ENCODE assay signal across 10 cellular contexts in genomic region chr17:7745748-7746470, GRCh38. TPM values are rescaled to one million over a fixed set of nuclear protein-coding genes. Genes with fewer than 3 reads are reported as not detected.
DNase-seq lines count a peak whose midpoint lies in the region; ATAC-seq, FAIRE-seq and TF ChIP-seq lines count a peak whose summit lies in the region.
"Had no signal": no experiment of that assay in that cellular context is flagged by ENCODE, and none has a peak within 500 bp of the region (broad histone marks: within the 10 kb centered on the region; RNA-seq: fewer than 3 reads in every experiment).

No MANE protein-coding gene starts in this region.

- no peak for TF ChIP-seq POLR2A in endothelial cell of umbilical vein (IDR thresholded peaks at IDR 0.05; ENCODE audit: low read depth, low read length)

- peaks cover 17% of the 10 kb centered on the region for H3K4me1 ChIP-seq in endothelial cell of umbilical vein (ENCODE audit: control insufficient read depth, extremely low read depth, insufficient read depth, low read length)
- no peaks in the 10 kb centered on the region for H3K4me1 ChIP-seq in MM.1S (ENCODE audit: low read length)

- BruUV-seq in endothelial cell of umbilical vein (replicated peaks; lab: Mats Ljungman, UMichigan), result no TSS peak

- H3K27me3 Mint-ChIP-seq in activated naive CD8-positive, alpha-beta T cell treated with anti-CD3 and anti-CD28 coated beads for 36 hours, result peaks cover 13% of the 10 kb centered on the region

- no peaks in the 10 kb centered on the region for H3F3A ChIP-seq in MM.1S (ENCODE audit: insufficient read depth, low read length)

- H3K4me2 ChIP-seq in endothelial cell of umbilical vein (ENCODE audit: insufficient read depth, low read length), result peak overlapping the region; percentile 79
- no peak overlapping the region for H3K4me2 ChIP-seq in MM.1S (ENCODE audit: low read depth, low read length)

- no peaks in the 10 kb centered on the region for H3K9me3 Mint-ChIP-seq in activated naive CD8-positive, alpha-beta T cell treated with anti-CD3 and anti-CD28 coated beads for 36 hours
- H3K9me3 Mint-ChIP-seq: activated naive CD4-positive, alpha-beta T cell treated with anti-CD3 and anti-CD28 coated beads, Interleukin-2, amount 50 U/mL, for 24 hours had no signal

- H4K20me1 ChIP-seq in endothelial cell of umbilical vein (replicated peaks; ENCODE audit: control insufficient read depth, extremely low read depth, insufficient read depth, low read length) (no peaks in the 10 kb centered on the region), MM.1S (ENCODE audit: insufficient read depth, low read length) (no peaks in the 10 kb centered on the region)

- H3K36me3 ChIP-seq in endothelial cell of umbilical vein (ENCODE audit: control insufficient read depth in 2 of 2, extremely low read depth in 1 of 2, insufficient read depth in 2 of 2, low read length in 2 of 2) (no peaks in the 10 kb centered on the region), MM.1S (replicated peaks; ENCODE audit: insufficient read depth, low read length) (no peaks in the 10 kb centered on the region)

- H3K79me2 ChIP-seq in endothelial cell of umbilical vein (ENCODE audit: control insufficient read depth, insufficient read depth, low read length) (no peaks in the 10 kb centered on the region), MM.1S (ENCODE audit: low read length) (no peaks in the 10 kb centered on the region)

- no peaks in the 10 kb centered on the region for H3K4me1 Mint-ChIP-seq in activated naive CD8-positive, alpha-beta T cell treated with anti-CD3 and anti-CD28 coated beads for 36 hours
- H3K4me1 Mint-ChIP-seq: activated naive CD4-positive, alpha-beta T cell treated with anti-CD3 and anti-CD28 coated beads, Interleukin-2, amount 50 U/mL, for 24 hours had no signal

- H3K27me3 ChIP-seq in endothelial cell of umbilical vein (ENCODE audit: control insufficient read depth in 2 of 2, insufficient read depth in 2 of 2, low read length in 2 of 2) (peaks cover 0 to under 1% of the 10 kb centered on the region in 2 experiments), MM.1S (replicated peaks; ENCODE audit: insufficient read depth, low read length) (peaks cover 70% of the 10 kb centered on the region)

- H3K27ac ChIP-seq in endothelial cell of umbilical vein (ENCODE audit: insufficient read depth, low read depth, low read length) (peak overlapping the region; percentile 58), MM.1S (ENCODE audit: low read length) (no peak overlapping the region)

- no peaks in the 10 kb centered on the region for H3K9me1 ChIP-seq in endothelial cell of umbilical vein (replicated peaks; ENCODE audit: control insufficient read depth, extremely low read depth, insufficient read depth, low read length)

- H2AFZ ChIP-seq in endothelial cell of umbilical vein (ENCODE audit: low read depth, low read length), result no peak overlapping the region
- H2AFZ ChIP-seq in MM.1S (ENCODE audit: low read length), result no peak overlapping the region

- CTCF ChIA-PET in endothelial cell of umbilical vein (lab: Charles Lee), result interaction anchor here (0.6 to 9.7 kb wide), 8 partner anchors 10 to 312 kb away, joined by 3 to 236 read pairs (median 4); no protein-coding TSS in a partner anchor

- H3K9ac ChIP-seq in endothelial cell of umbilical vein (replicated peaks; ENCODE audit: extremely low read depth, insufficient read depth, low read length), result no peak overlapping the region
- H3K9ac ChIP-seq in MM.1S (ENCODE audit: low read length), result no peak overlapping the region

- POLR2A ChIA-PET in endothelial cell of umbilical vein (lab: Charles Lee), result no interaction called here

- H3K9me2 ChIP-seq in MM.1S (replicated peaks; ENCODE audit: insufficient read depth, low read length), result no peaks in the 10 kb centered on the region

- peak in 1 of 2 donors; percentile 18 for TF ChIP-seq CTCF in endothelial cell of umbilical vein (IDR thresholded peaks at IDR 0.05; ENCODE audit: extremely low read depth in 1 of 2, insufficient read depth in 1 of 2, low read depth in 1 of 2, low read length in 2 of 2)
- no peak for TF ChIP-seq CTCF in MM.1S (IDR thresholded peaks at IDR 0.05; ENCODE audit: low read length)

- intact Hi-C loops in endothelial cell of umbilical vein (cut with micrococcal nuclease), result no loop called here

- no peak for ATAC-seq in HG03354 (IDR thresholded peaks at IDR 0.05; ENCODE audit: poor library complexity, severe bottlenecking, unreplicated experiment)

- DNase-seq in H4 (ENCODE audit: low spot score), result peak; percentile 88
- peak; percentile 82 for DNase-seq in OCI-M1 (lab: John Stamatoyannopoulos, UW)
- peak; percentile 98 for DNase-seq in endothelial cell of umbilical vein (ENCODE audit: low read depth, low spot score)
- DNase-seq in renal cortical epithelial cell (ENCODE audit: low read depth), result peak; percentile 93
- DNase-seq in hippocampal formation (lab: John Stamatoyannopoulos, UW), result no peak
- no peak for DNase-seq in MM.1S
- DNase-seq in activated naive CD8-positive, alpha-beta T cell treated with anti-CD3 and anti-CD28 coated beads for 36 hours, result no peak
- DNase-seq: kidney had no signal

- peak; percentile 97 for FAIRE-seq in endothelial cell of umbilical vein (lab: Jason Lieb, UNC)
- FAIRE-seq: kidney had no signal

- H3K4me3 Mint-ChIP-seq in activated naive CD8-positive, alpha-beta T cell treated with anti-CD3 and anti-CD28 coated beads for 36 hours, result no peak overlapping the region
- H3K4me3 Mint-ChIP-seq: activated naive CD4-positive, alpha-beta T cell treated with anti-CD3 and anti-CD28 coated beads, Interleukin-2, amount 50 U/mL, for 24 hours had no signal

- H3K4me3 ChIP-seq in endothelial cell of umbilical vein (replicated peaks in 1 of 3; ENCODE audit: insufficient read depth in 1 of 3, low read depth in 1 of 3, low read length in 3 of 3), result no peak overlapping the region
- no peak overlapping the region for H3K4me3 ChIP-seq in MM.1S (ENCODE audit: low read length)

- no peaks in the 10 kb centered on the region for H3K36me3 Mint-ChIP-seq in activated naive CD8-positive, alpha-beta T cell treated with anti-CD3 and anti-CD28 coated beads for 36 hours
- H3K36me3 Mint-ChIP-seq: activated naive CD4-positive, alpha-beta T cell treated with anti-CD3 and anti-CD28 coated beads, Interleukin-2, amount 50 U/mL, for 24 hours had no signal

- dilution Hi-C loops in endothelial cell of umbilical vein (cut with MboI; ENCODE audit: extremely low pct_ligation_motif_present, low sequenced_read_pairs), result no loop called here

- H3K9me3 ChIP-seq in endothelial cell of umbilical vein (replicated peaks; ENCODE audit: control insufficient read depth, insufficient read depth, low read length) (no peaks in the 10 kb centered on the region), MM.1S (replicated peaks; ENCODE audit: insufficient read depth, low read length) (no peaks in the 10 kb centered on the region)

- no peak overlapping the region for H3K27ac Mint-ChIP-seq in activated naive CD8-positive, alpha-beta T cell treated with anti-CD3 and anti-CD28 coated beads for 36 hours
- H3K27ac Mint-ChIP-seq: activated naive CD4-positive, alpha-beta T cell treated with anti-CD3 and anti-CD28 coated beads, Interleukin-2, amount 50 U/mL, for 24 hours had no signal

RNA-seq across cellular contexts. Expression of gene DNAH2, which starts 28.4 kb away (rescaled TPM):
- total RNA-seq in H4 (2014; rRNA removed; shearing (Covaris generic)), result 0.10 and 0.12 TPM in 2 replicates
- total RNA-seq in endothelial cell of umbilical vein (0.11 TPM in 1 of 2 replicates, not detected in the other), renal cortical epithelial cell (0.15 TPM in 1 of 2 replicates, not detected in the other)
- polyA plus RNA-seq in endothelial cell of umbilical vein, result 0.06 and 0.10 TPM in 2 replicates
- polyA plus RNA-seq in endothelial cell of umbilical vein (2011; cell fraction: cytosol; rRNA removed), result 0.03 and 0.04 TPM in 2 replicates
- 0.29 and 0.34 TPM in 2 replicates for polyA plus RNA-seq in endothelial cell of umbilical vein (2011; cell fraction: nucleus; rRNA removed)
- 0.07 TPM in 1 of 2 replicates, not detected in the other for polyA plus RNA-seq in endothelial cell of umbilical vein (2012)
- 0.11 and 0.34 TPM in 2 replicates for polyA minus RNA-seq in endothelial cell of umbilical vein
- 1.2 TPM for polyA minus RNA-seq in endothelial cell of umbilical vein (2011; cell fraction: cytosol; rRNA and poly(A)+ RNA removed)
- polyA minus RNA-seq in endothelial cell of umbilical vein (2011; cell fraction: nucleus; rRNA and poly(A)+ RNA removed), result 0.43 and 1.2 TPM in 2 replicates
- total RNA-seq in activated naive CD8-positive, alpha-beta T cell treated with anti-CD3 and anti-CD28 coated beads for 36 hours, result under 1 TPM; 0.04 to 0.14 TPM

RNA-seq across cellular contexts. Expression of gene EFNB3, which starts 40.9 kb away (rescaled TPM):
- total RNA-seq in H4 (2014; rRNA removed; shearing (Covaris generic)), result 5.6 and 6.2 TPM in 2 replicates
- total RNA-seq in endothelial cell of umbilical vein (1.1 and 1.4 TPM in 2 replicates), renal cortical epithelial cell (0.69 and 2.9 TPM in 2 replicates)
- 2.9 and 3.1 TPM in 2 replicates for polyA plus RNA-seq in endothelial cell of umbilical vein
- polyA plus RNA-seq in endothelial cell of umbilical vein (2011; cell fraction: cytosol; rRNA removed), result 1.2 and 1.3 TPM in 2 replicates
- polyA plus RNA-seq in endothelial cell of umbilical vein (2011; cell fraction: nucleus; rRNA removed), result 2.0 TPM in 2 replicates
- 2.1 and 4.1 TPM in 2 replicates for polyA plus RNA-seq in endothelial cell of umbilical vein (2012)
- polyA minus RNA-seq in endothelial cell of umbilical vein, result 2.0 and 2.9 TPM in 2 replicates
- polyA minus RNA-seq in endothelial cell of umbilical vein (2011; cell fraction: cytosol; rRNA and poly(A)+ RNA removed), result not detected
- 0.34 and 0.53 TPM in 2 replicates for polyA minus RNA-seq in endothelial cell of umbilical vein (2011; cell fraction: nucleus; rRNA and poly(A)+ RNA removed)
- total RNA-seq in activated naive CD8-positive, alpha-beta T cell treated with anti-CD3 and anti-CD28 coated beads for 36 hours, result not detected

RNA-seq across cellular contexts. Expression of gene WRAP53, which starts 57.6 kb away (rescaled TPM):
- total RNA-seq in H4 (2014; rRNA removed; shearing (Covaris generic)), result 9.9 and 15.8 TPM in 2 replicates
- 23.7 and 28.0 TPM in 2 replicates for total RNA-seq in endothelial cell of umbilical vein
- polyA plus RNA-seq in endothelial cell of umbilical vein, result 17.9 and 21.8 TPM in 2 replicates
- 14.4 and 15.9 TPM in 2 replicates for polyA plus RNA-seq in endothelial cell of umbilical vein (2011; cell fraction: cytosol; rRNA removed)
- 16.5 and 16.7 TPM in 2 replicates for polyA plus RNA-seq in endothelial cell of umbilical vein (2011; cell fraction: nucleus; rRNA removed)
- 13.6 and 19.2 TPM in 2 replicates for polyA plus RNA-seq in endothelial cell of umbilical vein (2012)
- polyA minus RNA-seq in endothelial cell of umbilical vein, result 7.9 and 8.9 TPM in 2 replicates
- 23.6 TPM for polyA minus RNA-seq in endothelial cell of umbilical vein (2011; cell fraction: cytosol; rRNA and poly(A)+ RNA removed)
- polyA minus RNA-seq in endothelial cell of umbilical vein (2011; cell fraction: nucleus; rRNA and poly(A)+ RNA removed), result 4.6 and 4.7 TPM in 2 replicates
- total RNA-seq in renal cortical epithelial cell, result 6.2 and 9.2 TPM in 2 replicates
- total RNA-seq in activated naive CD8-positive, alpha-beta T cell treated with anti-CD3 and anti-CD28 coated beads for 36 hours, result 10 to 100 TPM; 22.8 to 27.4 TPM

RNA-seq across cellular contexts. Expression of gene TP53, which starts 58.6 kb away (rescaled TPM):
- total RNA-seq in H4 (2014; rRNA removed; shearing (Covaris generic)), result 35.9 and 43.7 TPM in 2 replicates
- total RNA-seq in endothelial cell of umbilical vein (128 and 138 TPM in 2 replicates), renal cortical epithelial cell (29.3 and 53.8 TPM in 2 replicates)
- 82.1 and 85.5 TPM in 2 replicates for polyA plus RNA-seq in endothelial cell of umbilical vein
- 79.5 and 80.1 TPM in 2 replicates for polyA plus RNA-seq in endothelial cell of umbilical vein (2011; cell fraction: cytosol; rRNA removed)
- polyA plus RNA-seq in endothelial cell of umbilical vein (2011; cell fraction: nucleus; rRNA removed), result 62.2 and 67.8 TPM in 2 replicates
- polyA plus RNA-seq in endothelial cell of umbilical vein (2012), result 133 and 141 TPM in 2 replicates
- 68.4 and 72.1 TPM in 2 replicates for polyA minus RNA-seq in endothelial cell of umbilical vein
- polyA minus RNA-seq in endothelial cell of umbilical vein (2011; cell fraction: cytosol; rRNA and poly(A)+ RNA removed), result 20.2 TPM
- 29.8 and 33.1 TPM in 2 replicates for polyA minus RNA-seq in endothelial cell of umbilical vein (2011; cell fraction: nucleus; rRNA and poly(A)+ RNA removed)
- total RNA-seq in activated naive CD8-positive, alpha-beta T cell treated with anti-CD3 and anti-CD28 coated beads for 36 hours, result 100 to 1,000 TPM; 137 to 142 TPM

Comparison
In these comparisons a context has a peak if more than half of its experiments do, and no peak if none do; other contexts are left out.
1. DNase-seq: peak in H4 (single experiment), OCI-M1 (single experiment), endothelial cell of umbilical vein (single experiment) and renal cortical epithelial cell (single experiment); none in hippocampal formation (0 of 2), MM.1S (single experiment) and activated naive CD8-positive, alpha-beta T cell treated with anti-CD3 and anti-CD28 coated beads for 36 hours (single experiment).